ENCODE assay signal across 36 cellular contexts in the genomic region with DNA sequence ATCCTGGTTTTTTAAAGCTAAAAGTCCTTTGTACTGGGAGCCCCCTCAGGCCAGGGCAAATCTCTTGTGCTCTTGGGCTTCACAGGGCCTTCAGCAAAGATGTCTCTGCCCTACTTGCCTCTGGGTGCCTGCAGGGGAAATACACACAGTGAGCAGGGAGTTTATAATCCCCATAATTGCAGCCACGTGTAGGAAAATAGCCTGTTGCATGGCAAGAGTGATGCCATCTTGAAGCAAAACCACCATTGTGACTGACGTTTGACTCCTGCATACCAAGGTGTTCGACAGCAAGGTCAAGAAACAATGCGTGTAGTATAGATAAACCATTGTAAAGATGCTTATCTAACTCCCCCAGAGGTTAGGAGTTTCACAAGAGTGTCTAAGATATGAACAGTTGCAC. TPM values are rescaled to one million over a fixed set of nuclear protein-coding genes. Genes with fewer than 3 reads are reported as not detected.
"Had no signal": no experiment of that assay in that cellular context is flagged by ENCODE, and none has a peak within 500 bp of the region (broad histone marks: within the 10 kb centered on the region; RNA-seq: fewer than 3 reads in every experiment).

No MANE protein-coding gene starts in this region.

- H3K27ac Mint-ChIP-seq: activated CD4-positive, alpha-beta T cell treated with anti-CD3 and anti-CD28 coated beads, Interleukin-2, amount 10 ng/mL, durations not matched to agents 24 days and 14 days; activated CD8-positive, alpha-beta T cell treated with anti-CD3 and anti-CD28 coated beads for 36 hours; activated naive CD4-positive, alpha-beta T cell treated with anti-CD3 and anti-CD28 coated beads, Interleukin-2, amount 50 U/mL, for 24 hours; activated naive CD8-positive, alpha-beta T cell treated with anti-CD3 and anti-CD28 coated beads, Interleukin-2, amount 10 ng/mL, durations not matched to agents 7 days and 5 days; activated T-cell treated with anti-CD3 and anti-CD28 coated beads, Interleukin-2, amount 50 U/mL, for 72 hours; activated T-helper 17 cell treated with anti-CD3 and anti-CD28 coated beads, Interleukin-2, amount 50 U/mL, for 72 hours; T-helper 1 cell treated with Interleukin-12 subunit alpha and Interleukin-12 subunit beta and Interleukin-4 antibody, amounts not matched to agents 30 μg/mL and 1 μg/mL, for 36 hours; T-helper 2 cell treated with Interferon-gamma antibody and Interleukin-4, amounts not matched to agents 5 μg/mL and 100 μg/mL, for 36 hours had no signal

- H3K27me3 ChIP-seq: adrenal gland, body of pancreas, breast epithelium, Peyer's patch had no signal

- H3K27ac ChIP-seq: adrenal gland, body of pancreas, breast epithelium, KMS-11, Peyer's patch, SJSA1 had no signal

- DNase-seq: activated CD4-positive, alpha-beta T cell treated with anti-CD3 and anti-CD28 coated beads, Interleukin-2, amount 10 ng/mL, durations not matched to agents 24 days and 14 days; activated CD4-positive, alpha-beta T cell treated with anti-CD3 and anti-CD28 coated beads, Interleukin-2, amount 50 U/mL, for 4 hours; activated CD8-positive, alpha-beta T cell treated with anti-CD3 and anti-CD28 coated beads for 36 hours; activated effector memory CD4-positive, alpha-beta T cell treated with anti-CD3 and anti-CD28 coated beads, Interleukin-2, amount 50 U/mL, for 16 hours; activated naive CD4-positive, alpha-beta T cell treated with Interleukin-2 at 50 U/mL for 16 hours; activated naive CD8-positive, alpha-beta T cell treated with anti-CD3 and anti-CD28 coated beads, Interleukin-2, amount 10 ng/mL, durations not matched to agents 7 days and 5 days; activated T-cell treated with anti-CD3 and anti-CD28 coated beads, Interleukin-2, amount 50 U/mL, for 1 hour; activated T-cell treated with anti-CD3 and anti-CD28 coated beads, Interleukin-2, amount 50 U/mL, for 72 hours; body of pancreas; caudate nucleus; MM.1S; NCI-H1105; NCI-H1417 treated with DMSO at 0.1 percent for 48 hours; NCI-H187 treated with DMSO at 0.1 percent for 48 hours; NCI-H2081; NCI-H2171 treated with DMSO at 0.1 percent for 48 hours; NCI-H2227 treated with DMSO at 0.1 percent for 48 hours; NCI-H446; NCI-H524; NCI-H69; NK-92 treated with Interleukin-12 subunit alpha and Interleukin-12 subunit beta, amount 100 ng/mL, for 24 hours; PC-3; RPMI8226; SHP77 treated with DMSO at 0.1 percent for 48 hours; SK-N-SH had no signal

- ATAC-seq: activated CD8-positive, alpha-beta T cell treated with anti-CD3 and anti-CD28 coated beads for 36 hours; activated T-cell treated with anti-CD3 and anti-CD28 coated beads, Interleukin-2, amount 50 U/mL, for 72 hours; activated T-helper 17 cell treated with anti-CD3 and anti-CD28 coated beads, Interleukin-2, amount 50 U/mL, for 72 hours; body of pancreas; PC-3 had no signal

- H3K4me1 ChIP-seq: adrenal gland, body of pancreas, breast epithelium, Peyer's patch, SJSA1 had no signal

- H3K4me3 Mint-ChIP-seq: activated CD4-positive, alpha-beta T cell treated with anti-CD3 and anti-CD28 coated beads, Interleukin-2, amount 10 ng/mL, durations not matched to agents 24 days and 14 days; activated CD8-positive, alpha-beta T cell treated with anti-CD3 and anti-CD28 coated beads for 36 hours; activated naive CD4-positive, alpha-beta T cell treated with anti-CD3 and anti-CD28 coated beads, Interleukin-2, amount 50 U/mL, for 24 hours; activated naive CD8-positive, alpha-beta T cell treated with anti-CD3 and anti-CD28 coated beads, Interleukin-2, amount 10 ng/mL, durations not matched to agents 7 days and 5 days; activated T-cell treated with anti-CD3 and anti-CD28 coated beads, Interleukin-2, amount 50 U/mL, for 72 hours; activated T-helper 17 cell treated with anti-CD3 and anti-CD28 coated beads, Interleukin-2, amount 50 U/mL, for 72 hours; T-helper 1 cell treated with Interleukin-12 subunit alpha and Interleukin-12 subunit beta and Interleukin-4 antibody, amounts not matched to agents 30 μg/mL and 1 μg/mL, for 36 hours; T-helper 2 cell treated with Interferon-gamma antibody and Interleukin-4, amounts not matched to agents 5 μg/mL and 100 μg/mL, for 36 hours had no signal

- H3K9me3 ChIP-seq: adrenal gland, body of pancreas, breast epithelium, Peyer's patch, SJSA1, SK-N-SH had no signal

- H3K27me3 Mint-ChIP-seq: activated naive CD4-positive, alpha-beta T cell treated with anti-CD3 and anti-CD28 coated beads, Interleukin-2, amount 50 U/mL, for 24 hours; activated T-helper 17 cell treated with anti-CD3 and anti-CD28 coated beads, Interleukin-2, amount 50 U/mL, for 72 hours had no signal

- H3K9me3 Mint-ChIP-seq: activated CD4-positive, alpha-beta T cell treated with anti-CD3 and anti-CD28 coated beads, Interleukin-2, amount 10 ng/mL, durations not matched to agents 24 days and 14 days; activated CD8-positive, alpha-beta T cell treated with anti-CD3 and anti-CD28 coated beads for 36 hours; activated naive CD4-positive, alpha-beta T cell treated with anti-CD3 and anti-CD28 coated beads, Interleukin-2, amount 50 U/mL, for 24 hours; activated naive CD8-positive, alpha-beta T cell treated with anti-CD3 and anti-CD28 coated beads, Interleukin-2, amount 10 ng/mL, durations not matched to agents 7 days and 5 days; activated T-cell treated with anti-CD3 and anti-CD28 coated beads, Interleukin-2, amount 50 U/mL, for 72 hours; activated T-helper 17 cell treated with anti-CD3 and anti-CD28 coated beads, Interleukin-2, amount 50 U/mL, for 72 hours; T-helper 1 cell treated with Interleukin-12 subunit alpha and Interleukin-12 subunit beta and Interleukin-4 antibody, amounts not matched to agents 30 μg/mL and 1 μg/mL, for 36 hours; T-helper 2 cell treated with Interferon-gamma antibody and Interleukin-4, amounts not matched to agents 5 μg/mL and 100 μg/mL, for 36 hours had no signal

- H3K4me1 Mint-ChIP-seq: activated naive CD4-positive, alpha-beta T cell treated with anti-CD3 and anti-CD28 coated beads, Interleukin-2, amount 50 U/mL, for 24 hours; activated T-helper 17 cell treated with anti-CD3 and anti-CD28 coated beads, Interleukin-2, amount 50 U/mL, for 72 hours had no signal

- H3K9ac ChIP-seq: KMS-11, SK-N-SH had no signal

- H3K36me3 Mint-ChIP-seq: activated naive CD4-positive, alpha-beta T cell treated with anti-CD3 and anti-CD28 coated beads, Interleukin-2, amount 50 U/mL, for 24 hours had no signal

- H3K4me2 ChIP-seq: KMS-11, SK-N-SH had no signal

RNA-seq across cellular contexts. Expression of a gene that starts 11.4 kb away (rescaled TPM):
- total RNA-seq: activated naive CD8-positive, alpha-beta T cell treated with anti-CD3 and anti-CD28 coated beads, Interleukin-2, amount 10 ng/mL, durations not matched to agents 7 days and 5 days; adrenal gland; astrocyte; body of pancreas; breast epithelium; LHCN-M2; PC-3; Peyer's patch; SJSA1 had no signal

RNA-seq across cellular contexts. Expression of a gene that starts 24.5 kb away (rescaled TPM):
- total RNA-seq: astrocyte, body of pancreas, breast epithelium, LHCN-M2, Peyer's patch had no signal

RNA-seq across cellular contexts. Expression of a gene that starts 37.6 kb away (rescaled TPM):
- total RNA-seq: LHCN-M2 had no signal
